Comparison of ENCODE assay signal across 1 cellular context in genomic region chr19:19192910-19193423, GRCh38.
TF ChIP-seq lines count a peak whose summit lies in the region.

No MANE protein-coding gene starts in this region.

TF ChIP-seq in K562, 482 proteins besides CTCF, POLR2A, EP300 and RAD21 (continued from another document):
- TF ChIP-seq TCF15 (CRISPR knock-in tag; IDR thresholded peaks at IDR 0.05) (no peak), NR2C1 (IDR thresholded peaks at IDR 0.05) (no peak), NR2C1 (tag; IDR thresholded peaks at IDR 0.05) (no peak), EP400 (IDR thresholded peaks at IDR 0.05) (0 out of 2 replicates have a peak, but pooled peaks have one; percentile 15), ZNF589 (CRISPR knock-in tag; IDR thresholded peaks at IDR 0.05; ENCODE audit: low read depth) (no peak), HMG20B (CRISPR knock-in tag; IDR thresholded peaks at IDR 0.05) (no peak), GATAD2B (IDR thresholded peaks at IDR 0.05; ENCODE audit: borderline replicate concordance) (no peak), ZNF551 (CRISPR knock-in tag; IDR thresholded peaks at IDR 0.05) (no peak), ZNF717 (CRISPR knock-in tag; IDR thresholded peaks at IDR 0.05) (no peak)
